In genomic region chr22:37166675-37167066, GRCh38 we compare ENCODE assay signal across 8 cellular contexts. TPM values are rescaled to one million over a fixed set of nuclear protein-coding genes. Genes with fewer than 3 reads are reported as not detected.
DNase-seq lines count a peak whose midpoint lies in the region; ATAC-seq and TF ChIP-seq lines count a peak whose summit lies in the region.

No MANE protein-coding gene starts in this region.

- TF ChIP-seq POLR2A in breast epithelium (IDR thresholded peaks at IDR 0.05) = no peak

- intact Hi-C loops in activated B cell treated with CpG ODN at 0.5 μM for 24 hours (cut with micrococcal nuclease) (loop anchor here (1.0 kb wide), 6 partner anchors 33 to 291 kb away; no protein-coding TSS in a partner anchor), breast epithelium (cut with DNase I; ENCODE audit: low total_unique reads) (no loop called here)

- peaks cover 39% of the 10 kb centered on the region for H3K4me1 Mint-ChIP-seq in activated B cell treated with CpG ODN at 0.5 μM for 24 hours

- peak overlapping the region; percentile 7 for H3K4me3 Mint-ChIP-seq in activated B cell treated with CpG ODN at 0.5 μM for 24 hours

- peak; percentile 77 for DNase-seq in GM10266 (ENCODE audit: extremely low spot score)
- DNase-seq in NCI-H1092 treated with DMSO at 0.1 percent for 48 hours (lab: John Stamatoyannopoulos, UW) = peak; percentile 52
- peak; percentile 73 for DNase-seq in activated B cell treated with CpG ODN at 0.5 μM for 24 hours
- peak; percentile 66 to 88 for DNase-seq in breast epithelium (ENCODE audit: low spot score in 2 of 2)
- DNase-seq in kidney epithelial cell (ENCODE audit: low read depth) = no peak
- DNase-seq in stimulated activated CD4-positive, alpha-beta T cell treated with anti-CD3 and anti-CD28 coated beads, Interleukin-1b, Interleukin-23, amount 100 ng/mL, for 1 hour (ENCODE audit: low read depth in 2 of 2) = peak; percentile 65 to 80
- DNase-seq in NCI-H2107 treated with DMSO at 0.1 percent for 48 hours (lab: John Stamatoyannopoulos, UW; ENCODE audit: unreplicated experiment) = no peak

- H3K4me3 ChIP-seq in breast epithelium (peak overlapping the region in 1 of 3 donors; percentile 27), kidney epithelial cell (ENCODE audit: low read depth, low read length) (no peak overlapping the region)

- H3K27ac Mint-ChIP-seq in activated B cell treated with CpG ODN at 0.5 μM for 24 hours = peak overlapping the region; percentile 21

- peak; percentile 95 for TF ChIP-seq CTCF in GM10266 (IDR thresholded peaks at IDR 0.05; ENCODE audit: control insufficient read depth, insufficient read depth, low read depth, missing control alignments)
- TF ChIP-seq CTCF in activated B cell treated with CpG ODN at 0.5 μM for 24 hours (IDR thresholded peaks at IDR 0.05) = peak; percentile 69
- peak; percentile 66 to 89 (median 77) for TF ChIP-seq CTCF in breast epithelium (IDR thresholded peaks at IDR 0.05)
- peak; percentile 88 for TF ChIP-seq CTCF in kidney epithelial cell (IDR thresholded peaks at IDR 0.05; ENCODE audit: insufficient read depth, low read length, poor library complexity, severe bottlenecking)

- CTCF ChIA-PET in activated B cell treated with CpG ODN at 0.5 μM for 24 hours (lab: Charles Lee) = interaction anchor here (0.8 to 3.0 kb wide), 7 partner anchors 10 to 93 kb away, joined by 3 to 24 read pairs (median 5); no protein-coding TSS in a partner anchor

- POLR2A ChIA-PET in activated B cell treated with CpG ODN at 0.5 μM for 24 hours (lab: Charles Lee) = interaction anchor here (1.1 to 2.4 kb wide), 3 partner anchors 17 to 45 kb away, joined by 3 to 8 read pairs (median 8); partner anchors contain the start of gene IL2RB

- H3K36me3 ChIP-seq in breast epithelium = no peaks in the 10 kb centered on the region
- H3K36me3 ChIP-seq in kidney epithelial cell (ENCODE audit: control insufficient read depth, insufficient read depth, low read length) = no peaks in the 10 kb centered on the region

- peak overlapping the region in 1 of 2 donors; percentile 73 for H3K27ac ChIP-seq in breast epithelium

- H3K27me3 ChIP-seq in breast epithelium (no peaks in the 10 kb centered on the region), kidney epithelial cell (ENCODE audit: control insufficient read depth, insufficient read depth, low read length) (peaks cover 5% of the 10 kb centered on the region)

- H3K9me3 Mint-ChIP-seq in activated B cell treated with CpG ODN at 0.5 μM for 24 hours = no peaks in the 10 kb centered on the region

- no peaks in the 10 kb centered on the region for H3K27me3 Mint-ChIP-seq in activated B cell treated with CpG ODN at 0.5 μM for 24 hours

- ATAC-seq in activated B cell treated with CpG ODN at 0.5 μM for 24 hours (ENCODE audit: low read depth) (peak; percentile 44), HG03378 (IDR thresholded peaks at IDR 0.05; ENCODE audit: unreplicated experiment) (no peak)

- H3K9me3 ChIP-seq in breast epithelium = no peaks in the 10 kb centered on the region

- no peaks in the 10 kb centered on the region for H3K36me3 Mint-ChIP-seq in activated B cell treated with CpG ODN at 0.5 μM for 24 hours (ENCODE audit: low read depth)

- no peaks in the 10 kb centered on the region for H3K4me1 ChIP-seq in breast epithelium

RNA-seq across cellular contexts. Expression of gene IL2RB, which starts 17.0 kb away (rescaled TPM):
- total RNA-seq in activated B cell treated with CpG ODN at 0.5 μM for 24 hours (11.0 and 12.7 TPM in 2 replicates), breast epithelium (1 to 10 TPM in 1 of 3 donors, under 1 TPM in 2; 0.15 to 1.3 (median 0.98) TPM), kidney epithelial cell (0.08 and 1.7 TPM in 2 replicates)

RNA-seq across cellular contexts. Expression of gene C1QTNF6, which starts 21.4 kb away (rescaled TPM):
- 5.2 and 8.2 TPM in 2 replicates for total RNA-seq in activated B cell treated with CpG ODN at 0.5 μM for 24 hours
- total RNA-seq in breast epithelium = 1 to 10 TPM; 2.2 to 3.6 (median 3.5) TPM
- total RNA-seq in kidney epithelial cell = 5.1 and 5.5 TPM in 2 replicates

RNA-seq across cellular contexts. Expression of gene SSTR3, which starts 45.6 kb away (rescaled TPM):
- total RNA-seq in activated B cell treated with CpG ODN at 0.5 μM for 24 hours = 1.7 and 1.8 TPM in 2 replicates
- total RNA-seq in breast epithelium = not detected
- not detected in 2 replicates for total RNA-seq in kidney epithelial cell

RNA-seq across cellular contexts. Expression of gene TMPRSS6, which starts 57.2 kb away (rescaled TPM):
- total RNA-seq in activated B cell treated with CpG ODN at 0.5 μM for 24 hours (4.6 and 5.4 TPM in 2 replicates), breast epithelium (under 1 TPM in 1 of 3 donors, not detected in 2; 0.88 TPM), kidney epithelial cell (not detected in 2 replicates)

Comparison
In these comparisons a context has a peak if more than half of its experiments do, and no peak if none do; other contexts are left out.
1. DNase-seq: peak in GM10266 (single experiment), NCI-H1092 treated with DMSO at 0.1 percent for 48 hours (single experiment), activated B cell treated with CpG ODN at 0.5 μM for 24 hours (single experiment), breast epithelium (2 of 2) and stimulated activated CD4-positive, alpha-beta T cell treated with anti-CD3 and anti-CD28 coated beads, Interleukin-1b, Interleukin-23, amount 100 ng/mL, for 1 hour (2 of 2); none in kidney epithelial cell (single experiment) and NCI-H2107 treated with DMSO at 0.1 percent for 48 hours (single experiment).
2. Peak in every context shown above with its lines, with median percentiles within 50 percentile points of each other: CTCF ChIP-seq.